Comparison of ENCODE assay signal across 27 cellular contexts in genomic region chr1:179264506-179264905, GRCh38.
"Had no signal": no experiment of that assay in that cellular context is flagged by ENCODE, and none has a peak within 500 bp of the region (broad histone marks: within the 10 kb centered on the region; RNA-seq: fewer than 3 reads in every experiment).

No MANE protein-coding gene starts in this region.

- DNase-seq: activated CD4-positive, alpha-beta T cell treated with anti-CD3 and anti-CD28 coated beads for 48 hours; activated CD4-positive, alpha-beta T cell treated with anti-CD3 and anti-CD28 coated beads, Interleukin-2, amount 50 U/mL, for 48 hours; activated CD8-positive, alpha-beta memory T cell treated with anti-CD3 and anti-CD28 coated beads for 24 hours; activated effector memory CD4-positive, alpha-beta T cell treated with anti-CD3 and anti-CD28 coated beads, Interleukin-2, amount 50 U/mL, for 16 hours; activated naive CD4-positive, alpha-beta T cell treated with anti-CD3 and anti-CD28 coated beads for 36 hours; activated naive CD8-positive, alpha-beta T cell treated with anti-CD3 and anti-CD28 coated beads for 36 hours; adrenal gland; endodermal cell; foreskin melanocyte; heart right ventricle; mammary epithelial cell; naive B cell; ovary; psoas muscle; spleen; stimulated activated CD4-positive, alpha-beta T cell treated with anti-CD3 and anti-CD28 coated beads, Interleukin-2, amount 100 ng/mL, for 48 hours; stimulated activated naive CD4-positive, alpha-beta T cell treated with Interleukin-2 at 50 U/mL for 16 hours; SW 1271; T-helper 9 cell; WERI-Rb-1 had no signal

- H3K36me3 ChIP-seq: adrenal gland, ascending aorta, heart right ventricle, ovary, right atrium auricular region, spleen, thoracic aorta, WERI-Rb-1 had no signal

- H3K9me3 ChIP-seq: adrenal gland, ascending aorta, heart right ventricle, ovary, psoas muscle, right atrium auricular region, spleen, thoracic aorta had no signal

- ATAC-seq: activated CD4-positive, CD25-positive, alpha-beta regulatory T cell treated with anti-CD3 and anti-CD28 coated beads, Interleukin-2, amount 50 U/mL, for 24 hours; esophagus mucosa; heart right ventricle; psoas muscle had no signal

- H3K27ac ChIP-seq: adrenal gland, ascending aorta, heart right ventricle, ovary, psoas muscle, right atrium auricular region, spleen, thoracic aorta, WERI-Rb-1 had no signal

- H3K27me3 ChIP-seq: adrenal gland, ascending aorta, heart right ventricle, ovary, right atrium auricular region, spleen had no signal

- FAIRE-seq: bronchial epithelial cell, TTC549 had no signal

- H3K4me3 ChIP-seq: adrenal gland, ascending aorta, heart right ventricle, ovary, psoas muscle, right atrium auricular region, spleen, thoracic aorta had no signal

- H3K4me1 ChIP-seq: adrenal gland, ascending aorta, heart right ventricle, psoas muscle, right atrium auricular region, spleen had no signal
